ENCODE assay signal across 20 cellular contexts in genomic region chr4:150906987-150907633, GRCh38.
A peak's percentile ranks its signal among the peaks of the same experiment; 100 is the strongest.
DNase-seq lines count a peak whose midpoint lies in the region; ATAC-seq and TF ChIP-seq lines count a peak whose summit lies in the region.
"Had no signal": no experiment of that assay in that cellular context is flagged by ENCODE, and none has a peak within 500 bp of the region (broad histone marks: within the 10 kb centered on the region; RNA-seq: fewer than 3 reads in every experiment).

No MANE protein-coding gene starts in this region.

- no peaks in the 10 kb centered on the region for H4K20me1 ChIP-seq in H9 (ENCODE audit: control insufficient read depth, insufficient read depth, insufficient read length)

- H2BK120ac ChIP-seq in H9 (ENCODE audit: low read depth, low read length, poor library complexity, severe bottlenecking) = no peak overlapping the region

- no peak overlapping the region for H2AK5ac ChIP-seq in H9 (ENCODE audit: insufficient read length, low read length)

- H3K79me1 ChIP-seq in H9 (ENCODE audit: insufficient read depth, low read depth, low read length, poor library complexity, severe bottlenecking) = no peaks in the 10 kb centered on the region

- H3K56ac ChIP-seq in H9 (ENCODE audit: insufficient read length, low read depth, low read length) = no peak overlapping the region

- ATAC-seq in central memory CD8-positive, alpha-beta T cell (replicated peaks; ENCODE audit: extremely low read depth, poor library complexity, severe bottlenecking) = no peak
- ATAC-seq in GM19023 (IDR thresholded peaks at IDR 0.05; ENCODE audit: unreplicated experiment) = no peak
- ATAC-seq in GM18505 (IDR thresholded peaks at IDR 0.05; ENCODE audit: unreplicated experiment) = no peak
- ATAC-seq: activated CD8-positive, alpha-beta memory T cell treated with anti-CD3 and anti-CD28 coated beads, Interleukin-2, amount 10 ng/mL, durations not matched to agents 7 days and 5 days; left lobe of liver had no signal

- no peaks in the 10 kb centered on the region for H3K79me2 ChIP-seq in H9 (ENCODE audit: insufficient read depth, low read length)

- no peak overlapping the region for H4K8ac ChIP-seq in H9 (replicated peaks; ENCODE audit: insufficient read length, low read depth, low read length)

- POLR2A ChIA-PET in A673 (lab: Charles Lee; ENCODE audit: low non-redundant PET) = no interaction called here

- no peak overlapping the region for H3K4me2 ChIP-seq in H9 (ENCODE audit: insufficient read depth, insufficient read length, low read length)

- H3K36me3 ChIP-seq in A673 (ENCODE audit: insufficient read depth, low read length, poor library complexity, severe bottlenecking) = peaks cover 11% of the 10 kb centered on the region

- WGBS in H9 (ENCODE audit: extremely low coverage, insufficient read length, low lambda C conversion rate) = no CpG with 5 or more reads among the region's 3 CpGs

- H3K14ac ChIP-seq in H9 (ENCODE audit: insufficient read depth, low read length) = no peak overlapping the region

- H3K27me3 Mint-ChIP-seq in H9 (ENCODE audit: low read depth) = no peaks in the 10 kb centered on the region
- H3K27me3 Mint-ChIP-seq in central memory CD8-positive, alpha-beta T cell = no peaks in the 10 kb centered on the region
- H3K27me3 Mint-ChIP-seq: activated CD8-positive, alpha-beta memory T cell treated with anti-CD3 and anti-CD28 coated beads, Interleukin-2, amount 10 ng/mL, durations not matched to agents 7 days and 5 days had no signal

- no peak overlapping the region for H2BK15ac ChIP-seq in H9 (ENCODE audit: low read depth, low read length)

- TF ChIP-seq POLR2A in GM18505 (IDR thresholded peaks at IDR 0.05; ENCODE audit: borderline replicate concordance, extremely low read depth, insufficient read depth, insufficient read length) = no peak

- peaks cover 30 to 58% (median 48%) of the 10 kb centered on the region in 3 experiments for H3K36me3 Mint-ChIP-seq in H9 (ENCODE audit: insufficient read depth in 1 of 3, low read depth in 3 of 3)
- peaks cover 27% of the 10 kb centered on the region for H3K36me3 Mint-ChIP-seq in central memory CD8-positive, alpha-beta T cell (ENCODE audit: insufficient read depth)

- H2BK12ac ChIP-seq in H9 (ENCODE audit: insufficient read length, low read depth, low read length) = no peak overlapping the region

- H3T11ph ChIP-seq in H9 (ENCODE audit: low read length) = no peak overlapping the region

- no peak overlapping the region for H3K4me3 Mint-ChIP-seq in H9
- H3K4me3 Mint-ChIP-seq in central memory CD8-positive, alpha-beta T cell = no peak overlapping the region
- H3K4me3 Mint-ChIP-seq: activated CD8-positive, alpha-beta memory T cell treated with anti-CD3 and anti-CD28 coated beads, Interleukin-2, amount 10 ng/mL, durations not matched to agents 7 days and 5 days had no signal

- H3K9ac ChIP-seq in H9 (ENCODE audit: extremely low read depth, insufficient read length, low read length) = no peak overlapping the region

- H3K27ac ChIP-seq in A673 (ENCODE audit: low read depth, low read length, poor library complexity, severe bottlenecking) = no peak overlapping the region
- no peak overlapping the region for H3K27ac ChIP-seq in H9 (ENCODE audit: insufficient read length, low read depth, low read length)
- H3K27ac ChIP-seq: skin epidermis, uterus had no signal

- H4K91ac ChIP-seq in H9 (ENCODE audit: insufficient read length, low read depth, low read length) = no peak overlapping the region

- H3K23me2 ChIP-seq in H9 (ENCODE audit: insufficient read length, low read depth, low read length, poor library complexity, severe bottlenecking) = no peaks in the 10 kb centered on the region

- no peak overlapping the region for H2AFZ ChIP-seq in H9 (ENCODE audit: low read length)

- no peak overlapping the region for H3K23ac ChIP-seq in H9 (ENCODE audit: insufficient read length, low read depth, low read length)

- H2BK20ac ChIP-seq in H9 (ENCODE audit: low read depth, low read length, poor library complexity, severe bottlenecking) = no peak overlapping the region

- peaks cover 12% of the 10 kb centered on the region for H3K9me3 ChIP-seq in A673 (ENCODE audit: low read depth, low read length, poor library complexity, severe bottlenecking)
- no peaks in the 10 kb centered on the region for H3K9me3 ChIP-seq in H9 (ENCODE audit: control insufficient read depth, low read depth, low read length)

- H3K4me1 ChIP-seq in A673 (ENCODE audit: insufficient read depth, low read length, poor library complexity, severe bottlenecking) (peaks cover 3% of the 10 kb centered on the region), H9 (ENCODE audit: insufficient read depth, low read length) (no peaks in the 10 kb centered on the region)

- H3K4me1 Mint-ChIP-seq in H9 = peaks cover 4 to 6% of the 10 kb centered on the region in 2 experiments
- H3K4me1 Mint-ChIP-seq in central memory CD8-positive, alpha-beta T cell = peaks cover 22% of the 10 kb centered on the region

- peak overlapping the region in 2 of 3 experiments; percentile 69 to 75; a peak in 4 of 7 replicates for H3K27ac Mint-ChIP-seq in H9
- H3K27ac Mint-ChIP-seq in central memory CD8-positive, alpha-beta T cell (ENCODE audit: low read depth) = peak overlapping the region; percentile 75
- H3K27ac Mint-ChIP-seq: activated CD8-positive, alpha-beta memory T cell treated with anti-CD3 and anti-CD28 coated beads, Interleukin-2, amount 10 ng/mL, durations not matched to agents 7 days and 5 days had no signal

- no peak overlapping the region for H4K5ac ChIP-seq in H9 (ENCODE audit: insufficient read length, low read depth, low read length)

- DNase-seq in A673 (ENCODE audit: low spot score) (peak; percentile 4), H9 (no peak), left kidney (ENCODE audit: low read depth, low spot score) (peak; percentile 52), OCI-M2 (lab: John Stamatoyannopoulos, UW; ENCODE audit: unreplicated experiment) (no peak), GM19240 (ENCODE audit: insufficient read length, low spot score) (no peak)
- DNase-seq in central memory CD8-positive, alpha-beta T cell (ENCODE audit: low spot score in 2 of 2) = no peak
- DNase-seq: activated CD4-positive, alpha-beta T cell treated with anti-CD3 and anti-CD28 coated beads for 4 hours; activated CD8-positive, alpha-beta memory T cell treated with anti-CD3 and anti-CD28 coated beads, Interleukin-2, amount 10 ng/mL, durations not matched to agents 7 days and 5 days; activated effector memory CD4-positive, alpha-beta T cell treated with Interleukin-2 at 50 U/mL for 16 hours; amniotic stem cell; NCI-H1417 treated with DMSO at 0.1 percent for 48 hours; NCI-H774; posterior cingulate gyrus; stimulated activated CD4-positive, alpha-beta T cell treated with anti-CD3 and anti-CD28 coated beads, Interleukin-4, amount 100 ng/mL, for 24 hours; T1000; uterus had no signal

- no peak overlapping the region for H3K18ac ChIP-seq in H9 (ENCODE audit: insufficient read length, low read depth, low read length)

- H3K27me3 ChIP-seq in A673 (replicated peaks; ENCODE audit: insufficient read depth, low read depth, low read length, poor library complexity) (no peaks in the 10 kb centered on the region), H9 (ENCODE audit: insufficient read depth, low read length) (no peaks in the 10 kb centered on the region)
- H3K27me3 ChIP-seq: uterus had no signal

- no TSS peak for BruUV-seq in A673 (replicated peaks; lab: Mats Ljungman, UMichigan)

- no peaks in the 10 kb centered on the region for H3K9me3 Mint-ChIP-seq in H9
- no peaks in the 10 kb centered on the region for H3K9me3 Mint-ChIP-seq in central memory CD8-positive, alpha-beta T cell

- TF ChIP-seq CTCF in A673 (conservative IDR thresholded peaks at IDR 0.05; ENCODE audit: low read depth, low read length) (no peak), H9 (conservative IDR thresholded peaks at IDR 0.05) (no peak)

- H3K4ac ChIP-seq in H9 (ENCODE audit: low read depth, low read length) = no peak overlapping the region

- intact Hi-C loops in A673 (cut with micrococcal nuclease; ENCODE audit: unreplicated experiment) = no loop called here

- CTCF ChIA-PET in A673 (lab: Charles Lee) = no interaction called here

- no peak overlapping the region for H2BK5ac ChIP-seq in H9 (ENCODE audit: insufficient read length, low read length)

- H3K4me3 ChIP-seq in A673 (ENCODE audit: low read depth, low read length, poor library complexity, severe bottlenecking) = no peak overlapping the region
- H3K4me3 ChIP-seq: skin epidermis, uterus had no signal

Comparison
In these comparisons a context has a peak if more than half of its experiments do, and no peak if none do; other contexts are left out.
1. DNase-seq: peak in A673 (single experiment) and left kidney (single experiment); none in H9 (single experiment), central memory CD8-positive, alpha-beta T cell (0 of 2), OCI-M2 (single experiment) and GM19240 (single experiment).